ENCODE assay signal across 26 cellular contexts in the genomic region with DNA sequence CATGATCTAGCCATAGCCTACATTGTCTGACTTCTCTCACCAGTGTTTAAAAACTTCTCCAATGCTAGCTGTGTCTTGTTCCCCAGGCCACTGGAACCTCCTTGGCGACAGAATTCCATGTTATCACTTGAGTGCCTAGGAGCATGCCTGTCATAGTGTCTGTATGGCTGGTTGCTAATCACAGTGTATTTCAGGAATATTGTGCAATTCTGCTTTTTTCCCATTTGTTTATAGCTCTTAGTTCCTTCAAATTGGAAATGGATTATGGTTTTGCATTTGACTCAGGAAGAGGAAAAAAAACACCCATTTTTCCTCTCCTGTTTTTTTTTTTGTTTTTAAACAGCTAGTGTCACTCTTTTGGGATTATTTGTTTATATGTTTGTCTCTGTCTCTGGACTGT. TPM values are rescaled to one million over a fixed set of nuclear protein-coding genes. Genes with fewer than 3 reads are reported as not detected.
A peak's percentile ranks its signal among the peaks of the same experiment; 100 is the strongest.
DNase-seq lines count a peak whose midpoint lies in the region; ATAC-seq and TF ChIP-seq lines count a peak whose summit lies in the region.
"Had no signal": no experiment of that assay in that cellular context is flagged by ENCODE, and none has a peak within 500 bp of the region (broad histone marks: within the 10 kb centered on the region; RNA-seq: fewer than 3 reads in every experiment).

No MANE protein-coding gene starts in this region.

- H3K27ac ChIP-seq in suprapubic skin, result peak overlapping the region; percentile 29
- H3K27ac ChIP-seq in sigmoid colon, result peak overlapping the region in 2 of 4 donors; percentile 4 to 15
- H3K27ac ChIP-seq in colonic mucosa, result no peak overlapping the region
- no peak overlapping the region for H3K27ac ChIP-seq in upper lobe of left lung
- H3K27ac ChIP-seq: gastroesophageal sphincter, SJCRH30, thoracic aorta had no signal

- no peak overlapping the region for H3K4me3 ChIP-seq in fibroblast of the aortic adventitia (ENCODE audit: low read depth, low read length)
- H3K4me3 ChIP-seq in suprapubic skin, result no peak overlapping the region
- H3K4me3 ChIP-seq in sigmoid colon, result no peak overlapping the region
- H3K4me3 ChIP-seq in colonic mucosa, result no peak overlapping the region
- H3K4me3 ChIP-seq in upper lobe of left lung, result no peak overlapping the region
- H3K4me3 ChIP-seq: gastroesophageal sphincter, SJCRH30, thoracic aorta had no signal

- H3K27ac Mint-ChIP-seq in HFFc6, result peak overlapping the region; percentile 69
- H3K27ac Mint-ChIP-seq: activated CD4-positive, alpha-beta memory T cell treated with anti-CD3 and anti-CD28 coated beads, Interleukin-2, amount 10 ng/mL, durations not matched to agents 7 days and 5 days; activated naive CD8-positive, alpha-beta T cell; activated T-helper 2 cell treated with anti-CD3 and anti-CD28 coated beads, Interferon-gamma antibody, Interleukin-2, Interleukin-4, amounts not matched to agents 10 μg/mL and 5 μg/mL and 100 μg/mL, durations not matched to agents 14 hours and 24 hours and 36 hours; CD14-positive monocyte; IgD-negative memory B cell had no signal

- H3K36me3 ChIP-seq in suprapubic skin, result no peaks in the 10 kb centered on the region
- no peaks in the 10 kb centered on the region for H3K36me3 ChIP-seq in sigmoid colon
- H3K36me3 ChIP-seq in colonic mucosa, result no peaks in the 10 kb centered on the region
- no peaks in the 10 kb centered on the region for H3K36me3 ChIP-seq in upper lobe of left lung
- H3K36me3 ChIP-seq: gastroesophageal sphincter, SJCRH30, thoracic aorta had no signal

- no peak overlapping the region for H3K9ac ChIP-seq in colonic mucosa (ENCODE audit: low read depth in 2 of 2, low read length in 2 of 2)

- H3K27me3 ChIP-seq in suprapubic skin (no peaks in the 10 kb centered on the region), sigmoid colon (no peaks in the 10 kb centered on the region), colonic mucosa (no peaks in the 10 kb centered on the region), upper lobe of left lung (no peaks in the 10 kb centered on the region)
- H3K27me3 ChIP-seq: gastroesophageal sphincter, SJCRH30 had no signal

- no peaks in the 10 kb centered on the region for H3K9me3 Mint-ChIP-seq in HFFc6
- H3K9me3 Mint-ChIP-seq: activated CD4-positive, alpha-beta memory T cell treated with anti-CD3 and anti-CD28 coated beads, Interleukin-2, amount 10 ng/mL, durations not matched to agents 7 days and 5 days; activated T-helper 2 cell treated with anti-CD3 and anti-CD28 coated beads, Interferon-gamma antibody, Interleukin-2, Interleukin-4, amounts not matched to agents 10 μg/mL and 5 μg/mL and 100 μg/mL, durations not matched to agents 14 hours and 24 hours and 36 hours; IgD-negative memory B cell had no signal

- ATAC-seq in upper lobe of left lung (ENCODE audit: low FRiP score in 2 of 2), result no peak
- ATAC-seq: activated CD4-positive, CD25-positive, alpha-beta regulatory T cell treated with anti-CD3 and anti-CD28 coated beads, Interleukin-2, amount 50 U/mL, for 24 hours; gastroesophageal sphincter had no signal

- TF ChIP-seq POLR2A in suprapubic skin (IDR thresholded peaks at IDR 0.05) (no peak), sigmoid colon (IDR thresholded peaks at IDR 0.05) (no peak), upper lobe of left lung (IDR thresholded peaks at IDR 0.05) (no peak)

- no peaks in the 10 kb centered on the region for H3K9me3 ChIP-seq in suprapubic skin
- H3K9me3 ChIP-seq in sigmoid colon, result no peaks in the 10 kb centered on the region
- no peaks in the 10 kb centered on the region for H3K9me3 ChIP-seq in colonic mucosa
- no peaks in the 10 kb centered on the region for H3K9me3 ChIP-seq in upper lobe of left lung
- H3K9me3 ChIP-seq: gastroesophageal sphincter, SJCRH30, thoracic aorta had no signal

- peak; percentile 4 for DNase-seq in HFFc6
- peak; percentile 34 for DNase-seq in amniotic epithelial cell (ENCODE audit: low read depth)
- peak; percentile 35 for DNase-seq in fibroblast of the aortic adventitia (ENCODE audit: low read depth)
- no peak for DNase-seq in suprapubic skin (ENCODE audit: low spot score in 2 of 2)
- no peak for DNase-seq in sigmoid colon
- no peak for DNase-seq in colonic mucosa
- DNase-seq in HK-2 (ENCODE audit: unreplicated experiment), result no peak
- DNase-seq in upper lobe of left lung, result no peak
- DNase-seq: activated CD4-positive, alpha-beta memory T cell treated with anti-CD3 and anti-CD28 coated beads, Interleukin-2, amount 10 ng/mL, durations not matched to agents 7 days and 5 days; activated CD8-positive, alpha-beta memory T cell treated with anti-CD3 and anti-CD28 coated beads, Interleukin-2, amount 50 U/mL, for 48 hours; hippocampal formation; mesendoderm; NCI-H1092 treated with DMSO at 0.1 percent for 48 hours; NCI-H2029 treated with DMSO at 0.1 percent for 48 hours; NCI-H2227 treated with DMSO at 0.1 percent for 48 hours; NCI-H748 treated with DMSO at 0.1 percent for 48 hours; SJCRH30; stimulated activated naive CD4-positive, alpha-beta T cell treated with Interleukin-2 at 50 U/mL for 16 hours; T-helper 1 cell had no signal

- peaks cover 2% of the 10 kb centered on the region; the same call in 1 of the 2 replicates for H3K27me3 Mint-ChIP-seq in HFFc6 (ENCODE audit: insufficient read depth)

- H3K4me1 ChIP-seq in suprapubic skin (peaks cover 5% of the 10 kb centered on the region), sigmoid colon (peaks cover 0 to 38% (median 27%) of the 10 kb centered on the region in 4 donors), colonic mucosa (no peaks in the 10 kb centered on the region), upper lobe of left lung (peaks cover 4 to 11% (median 8%) of the 10 kb centered on the region in 4 donors)
- H3K4me1 ChIP-seq: gastroesophageal sphincter, SJCRH30 had no signal

- intact Hi-C loops in sigmoid colon (cut with DNase I) (no loop called here), colonic mucosa (cut with DNase I) (no loop called here)

- peak overlapping the region; percentile 24 for H3K4me3 Mint-ChIP-seq in HFFc6
- H3K4me3 Mint-ChIP-seq: activated CD4-positive, alpha-beta memory T cell treated with anti-CD3 and anti-CD28 coated beads, Interleukin-2, amount 10 ng/mL, durations not matched to agents 7 days and 5 days; activated naive CD8-positive, alpha-beta T cell; CD14-positive monocyte; IgD-negative memory B cell had no signal

- H3K36me3 Mint-ChIP-seq in HFFc6 (ENCODE audit: low read depth), result no peaks in the 10 kb centered on the region
- H3K36me3 Mint-ChIP-seq: activated naive CD8-positive, alpha-beta T cell; CD14-positive monocyte; IgD-negative memory B cell had no signal

- H3K4me1 Mint-ChIP-seq in HFFc6 (ENCODE audit: low read depth), result peaks cover 29% of the 10 kb centered on the region
- H3K4me1 Mint-ChIP-seq: activated CD4-positive, alpha-beta memory T cell treated with anti-CD3 and anti-CD28 coated beads, Interleukin-2, amount 10 ng/mL, durations not matched to agents 7 days and 5 days; CD14-positive monocyte; IgD-negative memory B cell had no signal

- TF ChIP-seq CTCF in HFFc6 (IDR thresholded peaks at IDR 0.05) (no peak), fibroblast of the aortic adventitia (IDR thresholded peaks at IDR 0.05; ENCODE audit: insufficient read depth, low read length) (no peak), suprapubic skin (IDR thresholded peaks at IDR 0.05) (no peak), sigmoid colon (IDR thresholded peaks at IDR 0.05) (no peak), colonic mucosa (IDR thresholded peaks at IDR 0.05) (no peak), upper lobe of left lung (IDR thresholded peaks at IDR 0.05) (no peak)

- TF ChIP-seq EP300 in suprapubic skin (IDR thresholded peaks at IDR 0.05) (no peak), sigmoid colon (IDR thresholded peaks at IDR 0.05) (no peak), upper lobe of left lung (IDR thresholded peaks at IDR 0.05) (no peak)

- WGBS in suprapubic skin, result 76% methylated on average over 1 of the region's 1 CpG
- 84 to 90% methylated on average over 1 of the region's 1 CpG for WGBS in sigmoid colon, 2 donors
- WGBS in upper lobe of left lung, 2 donors, result 69 to 75% methylated on average over 1 of the region's 1 CpG

RNA-seq across cellular contexts. Expression of a gene that starts 25.5 kb away (rescaled TPM):
- 1 to 10 TPM; 7.4 to 9.4 (median 8.9) TPM for total RNA-seq in HFFc6 (2021; fragmentation: NEBNext Ultra II Directional; extraction: Animal tissue kit (Norgen Biotek cat#: 25700))
- total RNA-seq in fibroblast of the aortic adventitia (ENCODE audit: low replicate concordance), result 18.8 and 31.7 TPM in 2 replicates
- 10 to 100 TPM; 10.6 to 21.7 (median 15.1) TPM for total RNA-seq in suprapubic skin
- 10 to 100 TPM; 27.3 to 37.1 (median 29.3) TPM for total RNA-seq in sigmoid colon
- 1 to 10 TPM in 1 of 3 donors, under 1 TPM in 2; under 0.01 to 1.3 (median 0.23) TPM for polyA plus RNA-seq in sigmoid colon
- total RNA-seq in colonic mucosa, result 1 to 10 TPM; 5.1 to 6.8 TPM
- total RNA-seq in upper lobe of left lung, result 10 to 100 TPM; 19.7 to 39.8 (median 28.5) TPM
- polyA plus RNA-seq: CD14-positive monocyte had no signal

Comparison
In these comparisons a context has a peak if more than half of its experiments do, and no peak if none do; other contexts are left out.
1. DNase-seq: peak in HFFc6 (single experiment), amniotic epithelial cell (single experiment) and fibroblast of the aortic adventitia (single experiment); none in suprapubic skin (0 of 2), sigmoid colon (single experiment), colonic mucosa (single experiment), HK-2 (single experiment) and upper lobe of left lung (0 of 2).